ENCODE assay signal across 10 cellular contexts in the genomic region with DNA sequence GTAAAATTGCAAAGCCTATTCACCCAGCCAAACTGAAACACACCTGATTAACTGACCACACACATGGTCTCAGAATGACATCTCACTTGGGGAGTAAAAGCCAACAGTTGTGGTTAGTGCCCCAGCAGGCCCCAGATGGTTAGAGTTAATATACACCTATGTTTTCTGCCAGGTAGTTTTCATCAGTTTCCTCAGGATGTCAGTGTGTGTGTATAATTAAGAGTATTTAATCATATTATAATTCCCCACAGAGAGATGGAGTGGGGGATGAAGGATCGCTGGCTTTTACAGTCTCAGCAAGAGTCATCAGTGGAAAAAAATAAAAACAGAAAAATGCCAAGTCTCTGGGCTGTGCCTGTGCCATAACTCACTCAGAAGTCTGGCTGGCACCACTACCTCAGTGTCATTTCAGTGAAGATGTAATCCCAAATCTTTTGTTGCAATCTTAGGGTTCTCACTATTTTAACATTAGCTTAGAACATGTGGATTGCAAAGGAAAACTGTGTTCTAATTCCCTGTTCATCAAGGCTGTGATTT.
DNase-seq lines count a peak whose midpoint lies in the region; ATAC-seq and TF ChIP-seq lines count a peak whose summit lies in the region.
"Had no signal": no experiment of that assay in that cellular context is flagged by ENCODE, and none has a peak within 500 bp of the region (broad histone marks: within the 10 kb centered on the region; RNA-seq: fewer than 3 reads in every experiment).

No MANE protein-coding gene starts in this region.

- peak; percentile 52 for DNase-seq in PC-3
- DNase-seq in omental fat pad (ENCODE audit: low spot score): no peak
- no peak for DNase-seq in NCI-H128 (lab: John Stamatoyannopoulos, UW; ENCODE audit: unreplicated experiment)
- no peak for DNase-seq in COR-L47 (lab: John Stamatoyannopoulos, UW)
- no peak for DNase-seq in stimulated activated CD4-positive, alpha-beta T cell treated with anti-CD3 and anti-CD28 coated beads, Interleukin-4, amount 100 ng/mL, for 1 hour
- no peak for DNase-seq in NCI-H1092 treated with DMSO at 0.1 percent for 48 hours (lab: John Stamatoyannopoulos, UW)
- DNase-seq: brain microvascular endothelial cell, T1000 had no signal

- CTCF ChIA-PET in PC-3 (lab: Charles Lee): interaction anchor here (0.7 to 2.1 kb wide), 7 partner anchors 21 to 446 kb away, joined by 3 to 21 read pairs (median 3); no protein-coding TSS in a partner anchor

- POLR2A ChIA-PET in PC-3 (lab: Charles Lee; ENCODE audit: unreplicated experiment): interaction anchor here (0.6 to 1.3 kb wide), 14 partner anchors 20 to 413 kb away, joined by 3 to 29 read pairs (median 4); a partner anchor contains a TSS

- H3K4me2 ChIP-seq in PC-3 (ENCODE audit: low read length): peak overlapping the region; percentile 56

- H3K36me3 ChIP-seq in PC-3 (ENCODE audit: low read depth, low read length): no peaks in the 10 kb centered on the region
- H3K36me3 ChIP-seq: brain microvascular endothelial cell had no signal

- no peaks in the 10 kb centered on the region for H3K27me3 ChIP-seq in PC-3 (ENCODE audit: low read length)
- H3K27me3 ChIP-seq: brain microvascular endothelial cell had no signal

- TSS peak; percentile 97 for BruUV-seq in PC-3 (replicated peaks; lab: Mats Ljungman, UMichigan)

- peak overlapping the region; percentile 9; the same call in 1 of the 2 replicates for H2AFZ ChIP-seq in PC-3 (ENCODE audit: low read length)

- H3K79me2 ChIP-seq in PC-3 (ENCODE audit: low read length): no peaks in the 10 kb centered on the region

- intact Hi-C loops in PC-3 (cut with micrococcal nuclease): loop anchor here (1.0 to 2.0 kb wide), 10 partner anchors 20 to 436 kb away; no protein-coding TSS in a partner anchor

- TF ChIP-seq CTCF in PC-3 (conservative IDR thresholded peaks at IDR 0.05; ENCODE audit: low read depth, low read length) (no peak), omental fat pad (IDR thresholded peaks at IDR 0.05) (no peak)

- peak; percentile 64 for ATAC-seq in GM18508 (IDR thresholded peaks at IDR 0.05; ENCODE audit: insufficient read depth, unreplicated experiment)
- peak; percentile 60 for ATAC-seq in HG02588 (IDR thresholded peaks at IDR 0.05; ENCODE audit: unreplicated experiment)
- ATAC-seq in PC-3: peak; percentile 19
- peak; percentile 47 for ATAC-seq in omental fat pad (ENCODE audit: low FRiP score)

- H3K9me3 ChIP-seq in PC-3 (ENCODE audit: low read length): no peaks in the 10 kb centered on the region

- peak overlapping the region; percentile 89 for H3K27ac ChIP-seq in PC-3 (ENCODE audit: low read length)
- H3K27ac ChIP-seq: brain microvascular endothelial cell had no signal

- H3K9me2 ChIP-seq in PC-3 (replicated peaks; ENCODE audit: low read length): no peaks in the 10 kb centered on the region

- H3K4me3 ChIP-seq in PC-3 (ENCODE audit: low read length): no peak overlapping the region; the same call in 1 of the 2 replicates

- H3F3A ChIP-seq in PC-3 (ENCODE audit: low read length, unreplicated experiment): no peaks in the 10 kb centered on the region

- H3K9ac ChIP-seq in PC-3 (ENCODE audit: low read length): peak overlapping the region; percentile 68

- H4K20me1 ChIP-seq in PC-3 (ENCODE audit: low read length): no peaks in the 10 kb centered on the region

- H3K4me1 ChIP-seq in PC-3 (ENCODE audit: insufficient read depth, low read length): peaks cover 42% of the 10 kb centered on the region
